Comparison of ENCODE assay signal across 22 cellular contexts in genomic region chr7:102046373-102047117, GRCh38.
DNase-seq lines count a peak whose midpoint lies in the region; ATAC-seq, FAIRE-seq and TF ChIP-seq lines count a peak whose summit lies in the region.
"Had no signal": no experiment of that assay in that cellular context is flagged by ENCODE, and none has a peak within 500 bp of the region (broad histone marks: within the 10 kb centered on the region; RNA-seq: fewer than 3 reads in every experiment).

No MANE protein-coding gene starts in this region.

- H3K27ac Mint-ChIP-seq in activated T-cell treated with anti-CD3 and anti-CD28 coated beads, Interleukin-2, amount 50 U/mL, for 24 hours, result no peak overlapping the region
- no peak overlapping the region for H3K27ac Mint-ChIP-seq in chondrocyte (ENCODE audit: unreplicated experiment)
- H3K27ac Mint-ChIP-seq in naive thymus-derived CD8-positive, alpha-beta T cell, result no peak overlapping the region
- H3K27ac Mint-ChIP-seq: activated CD4-positive, alpha-beta memory T cell treated with anti-CD3 and anti-CD28 coated beads for 36 hours; CD4-positive, alpha-beta T cell; memory B cell; stimulated activated naive B cell treated with anti-CD40 and anti-IgM and Interleukin-4, amounts not matched to agents 10 μg/mL and 1 μg/mL and 100 μg/mL, for 72 hours had no signal

- H3K36me3 Mint-ChIP-seq in activated T-cell treated with anti-CD3 and anti-CD28 coated beads, Interleukin-2, amount 50 U/mL, for 24 hours (ENCODE audit: low read depth), result peaks cover 18% of the 10 kb centered on the region
- H3K36me3 Mint-ChIP-seq in chondrocyte (ENCODE audit: low read depth), result peaks cover 4% of the 10 kb centered on the region
- peaks cover 0 to 13% (median 12%) of the 10 kb centered on the region in 3 donors for H3K36me3 Mint-ChIP-seq in naive thymus-derived CD8-positive, alpha-beta T cell

- H3K4me3 Mint-ChIP-seq in activated T-cell treated with anti-CD3 and anti-CD28 coated beads, Interleukin-2, amount 50 U/mL, for 24 hours, result no peak overlapping the region
- no peak overlapping the region for H3K4me3 Mint-ChIP-seq in chondrocyte (ENCODE audit: unreplicated experiment)
- H3K4me3 Mint-ChIP-seq in naive thymus-derived CD8-positive, alpha-beta T cell, result no peak overlapping the region
- H3K4me3 Mint-ChIP-seq: activated CD4-positive, alpha-beta memory T cell treated with anti-CD3 and anti-CD28 coated beads for 36 hours; CD4-positive, alpha-beta T cell; memory B cell had no signal

- no peak for TF ChIP-seq CTCF in chondrocyte (IDR thresholded peaks at IDR 0.05)

- FAIRE-seq in urothelium cell line (lab: Jason Lieb, UNC), result peak; percentile 90
- FAIRE-seq: islet of Langerhans, small intestine, TTC549 had no signal

- peaks cover 12% of the 10 kb centered on the region for H3K4me1 Mint-ChIP-seq in activated T-cell treated with anti-CD3 and anti-CD28 coated beads, Interleukin-2, amount 50 U/mL, for 24 hours (ENCODE audit: low read depth)
- peaks cover 39% of the 10 kb centered on the region for H3K4me1 Mint-ChIP-seq in chondrocyte (ENCODE audit: low read depth)
- peaks cover 14 to 33% (median 19%) of the 10 kb centered on the region in 4 donors for H3K4me1 Mint-ChIP-seq in naive thymus-derived CD8-positive, alpha-beta T cell

- H3K9me3 Mint-ChIP-seq in activated T-cell treated with anti-CD3 and anti-CD28 coated beads, Interleukin-2, amount 50 U/mL, for 24 hours, result no peaks in the 10 kb centered on the region
- H3K9me3 Mint-ChIP-seq in chondrocyte (ENCODE audit: low read depth), result no peaks in the 10 kb centered on the region
- H3K9me3 Mint-ChIP-seq in naive thymus-derived CD8-positive, alpha-beta T cell, result no peaks in the 10 kb centered on the region
- H3K9me3 Mint-ChIP-seq: activated CD4-positive, alpha-beta memory T cell treated with anti-CD3 and anti-CD28 coated beads for 36 hours; CD4-positive, alpha-beta T cell; memory B cell had no signal

- H3K27me3 Mint-ChIP-seq in activated T-cell treated with anti-CD3 and anti-CD28 coated beads, Interleukin-2, amount 50 U/mL, for 24 hours, result no peaks in the 10 kb centered on the region
- no peaks in the 10 kb centered on the region for H3K27me3 Mint-ChIP-seq in chondrocyte (ENCODE audit: low read depth)
- H3K27me3 Mint-ChIP-seq in naive thymus-derived CD8-positive, alpha-beta T cell, result no peaks in the 10 kb centered on the region
- H3K27me3 Mint-ChIP-seq: activated CD4-positive, alpha-beta memory T cell treated with anti-CD3 and anti-CD28 coated beads for 36 hours; CD4-positive, alpha-beta T cell; memory B cell; stimulated activated naive B cell treated with anti-CD40 and anti-IgM and Interleukin-4, amounts not matched to agents 10 μg/mL and 1 μg/mL and 100 μg/mL, for 72 hours had no signal

- POLR2A ChIA-PET in naive thymus-derived CD8-positive, alpha-beta T cell (lab: Charles Lee), result no interaction called here

- DNase-seq in activated T-cell treated with anti-CD3 and anti-CD28 coated beads, Interleukin-2, amount 50 U/mL, for 24 hours, result peak; percentile 19
- DNase-seq in activated T-cell treated with anti-CD3 and anti-CD28 coated beads, Interleukin-2, amount 50 U/mL, for 1 hour, result no peak
- DNase-seq in MV-4-11 (lab: John Stamatoyannopoulos, UW), result peak; percentile 6
- peak; percentile 14 for DNase-seq in chondrocyte (ENCODE audit: low spot score)
- DNase-seq in urothelium cell line (ENCODE audit: low spot score), result no peak
- DNase-seq in NCI-H2029 (lab: John Stamatoyannopoulos, UW), result no peak
- no peak for DNase-seq in naive thymus-derived CD8-positive, alpha-beta T cell
- DNase-seq: activated CD4-positive, alpha-beta memory T cell treated with anti-CD3 and anti-CD28 coated beads for 36 hours; activated CD4-positive, CD25-positive, alpha-beta regulatory T cell treated with anti-CD3 and anti-CD28 coated beads, Interleukin-2, amount 50 U/mL, for 72 hours; activated naive CD4-positive, alpha-beta T cell treated with anti-CD3 and anti-CD28 coated beads, Interleukin-2, amount 50 U/mL, for 16 hours; CD4-positive, alpha-beta T cell; effector memory CD4-positive, alpha-beta T cell; HCEC 1CT; Karpas-422; NCI-H1436; small intestine had no signal

- no peak for TF ChIP-seq POLR2A in GM18505 (IDR thresholded peaks at IDR 0.05; ENCODE audit: borderline replicate concordance, extremely low read depth, insufficient read depth, insufficient read length)

- ATAC-seq in naive thymus-derived CD8-positive, alpha-beta T cell, result no peak
- no peak for ATAC-seq in GM18505 (IDR thresholded peaks at IDR 0.05; ENCODE audit: unreplicated experiment)
- ATAC-seq: left lobe of liver had no signal

Comparison
In these comparisons a context has a peak if more than half of its experiments do, and no peak if none do; other contexts are left out.
1. DNase-seq: peak in activated T-cell treated with anti-CD3 and anti-CD28 coated beads, Interleukin-2, amount 50 U/mL, for 24 hours (single experiment), MV-4-11 (single experiment) and chondrocyte (single experiment); none in activated T-cell treated with anti-CD3 and anti-CD28 coated beads, Interleukin-2, amount 50 U/mL, for 1 hour (single experiment), urothelium cell line (single experiment), NCI-H2029 (single experiment) and naive thymus-derived CD8-positive, alpha-beta T cell (0 of 10).